In genomic region chr19:2070986-2071673, GRCh38 we compare ENCODE assay signal across 1 cellular context.
TF ChIP-seq lines count a peak whose summit lies in the region.

No MANE protein-coding gene starts in this region.

TF ChIP-seq in IMR-90, 13 proteins besides CTCF, POLR2A, EP300 and RAD21:
- TF ChIP-seq RCOR1 (IDR thresholded peaks at IDR 0.05; ENCODE audit: insufficient replicate concordance, low read length) (no peak), BHLHE40 (IDR thresholded peaks at IDR 0.05; ENCODE audit: low read depth, low read length) (no peak), CEBPB (IDR thresholded peaks at IDR 0.05; ENCODE audit: low read depth, low read length) (no peak), FOS (IDR thresholded peaks at IDR 0.05; ENCODE audit: low read depth, low read length) (no peak), RFX5 (IDR thresholded peaks at IDR 0.05; ENCODE audit: low read depth, low read length) (no peak), MAFK (IDR thresholded peaks at IDR 0.05; ENCODE audit: low read depth, low read length) (no peak), MXI1 (IDR thresholded peaks at IDR 0.05; ENCODE audit: borderline replicate concordance, low read depth, low read length) (no peak), SMC3 (IDR thresholded peaks at IDR 0.05; ENCODE audit: low read depth, low read length) (no peak)
- TF ChIP-seq, protein P1, sequence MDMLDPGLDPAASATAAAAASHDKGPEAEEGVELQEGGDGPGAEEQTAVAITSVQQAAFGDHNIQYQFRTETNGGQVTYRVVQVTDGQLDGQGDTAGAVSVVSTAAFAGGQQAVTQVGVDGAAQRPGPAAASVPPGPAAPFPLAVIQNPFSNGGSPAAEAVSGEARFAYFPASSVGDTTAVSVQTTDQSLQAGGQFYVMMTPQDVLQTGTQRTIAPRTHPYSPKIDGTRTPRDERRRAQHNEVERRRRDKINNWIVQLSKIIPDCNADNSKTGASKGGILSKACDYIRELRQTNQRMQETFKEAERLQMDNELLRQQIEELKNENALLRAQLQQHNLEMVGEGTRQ (IDR thresholded peaks at IDR 0.05; ENCODE audit: low read depth, low read length), result no peak
- TF ChIP-seq, protein P2, sequence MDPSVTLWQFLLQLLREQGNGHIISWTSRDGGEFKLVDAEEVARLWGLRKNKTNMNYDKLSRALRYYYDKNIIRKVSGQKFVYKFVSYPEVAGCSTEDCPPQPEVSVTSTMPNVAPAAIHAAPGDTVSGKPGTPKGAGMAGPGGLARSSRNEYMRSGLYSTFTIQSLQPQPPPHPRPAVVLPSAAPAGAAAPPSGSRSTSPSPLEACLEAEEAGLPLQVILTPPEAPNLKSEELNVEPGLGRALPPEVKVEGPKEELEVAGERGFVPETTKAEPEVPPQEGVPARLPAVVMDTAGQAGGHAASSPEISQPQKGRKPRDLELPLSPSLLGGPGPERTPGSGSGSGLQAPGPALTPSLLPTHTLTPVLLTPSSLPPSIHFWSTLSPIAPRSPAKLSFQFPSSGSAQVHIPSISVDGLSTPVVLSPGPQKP (IDR thresholded peaks at IDR 0.05; ENCODE audit: borderline replicate concordance, low read depth, low read length), result no peak
